8 cellular contexts compared by ENCODE assay signal in the genomic region with DNA sequence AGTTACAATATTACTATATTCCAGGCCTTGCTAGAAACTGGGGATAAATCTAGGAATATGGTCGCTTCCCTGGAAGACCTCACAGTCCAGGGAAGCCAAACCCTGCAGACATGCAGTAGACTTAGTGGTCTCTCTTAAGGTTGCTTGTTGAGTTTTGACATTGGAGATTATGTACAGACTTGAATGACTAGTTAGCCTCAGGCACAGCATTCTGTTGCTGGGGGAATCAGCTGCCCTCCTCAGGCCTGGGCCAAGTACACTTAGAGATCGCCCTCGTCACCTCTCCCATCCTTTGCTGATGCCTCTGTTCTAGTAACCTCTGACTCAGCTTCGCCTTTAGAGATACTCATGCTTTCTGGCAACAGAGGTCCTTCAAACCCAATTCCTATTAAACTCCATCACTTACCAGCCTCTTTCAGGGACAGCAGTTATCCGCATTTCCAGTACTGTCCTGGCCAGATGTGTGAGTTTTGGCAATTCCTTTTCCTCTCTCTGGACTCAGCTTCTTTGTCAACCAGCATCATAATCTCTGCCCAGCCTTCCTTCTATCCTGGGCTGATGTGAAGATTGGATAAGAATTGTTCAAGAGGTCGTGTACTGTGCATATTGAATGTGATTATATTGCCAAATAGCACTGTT. TPM values are rescaled to one million over a fixed set of nuclear protein-coding genes. Genes with fewer than 3 reads are reported as not detected.
DNase-seq lines count a peak whose midpoint lies in the region; ATAC-seq, FAIRE-seq and TF ChIP-seq lines count a peak whose summit lies in the region.

No MANE protein-coding gene starts in this region.

- H3K9me3 Mint-ChIP-seq in stimulated activated naive B cell treated with anti-CD40 and anti-IgM and Interleukin-4, amounts not matched to agents 10 μg/mL and 1 μg/mL and 100 μg/mL, for 72 hours, result no peaks in the 10 kb centered on the region

- no peak for TF ChIP-seq POLR2A in gastroesophageal sphincter (IDR thresholded peaks at IDR 0.05)

- peaks cover 16 to 17% of the 10 kb centered on the region in 2 donors for H3K4me1 Mint-ChIP-seq in stimulated activated naive B cell treated with anti-CD40 and anti-IgM and Interleukin-4, amounts not matched to agents 10 μg/mL and 1 μg/mL and 100 μg/mL, for 72 hours

- H3K27me3 Mint-ChIP-seq in stimulated activated naive B cell treated with anti-CD40 and anti-IgM and Interleukin-4, amounts not matched to agents 10 μg/mL and 1 μg/mL and 100 μg/mL, for 72 hours, result peaks cover 10 to 15% of the 10 kb centered on the region in 2 donors

- no peak for TF ChIP-seq CTCF in gastroesophageal sphincter (IDR thresholded peaks at IDR 0.05)

- peak overlapping the region; percentile 99 for H3K27ac Mint-ChIP-seq in stimulated activated naive B cell treated with anti-CD40 and anti-IgM and Interleukin-4, amounts not matched to agents 10 μg/mL and 1 μg/mL and 100 μg/mL, for 72 hours

- peaks cover 22% of the 10 kb centered on the region for H3K27me3 ChIP-seq in gastroesophageal sphincter

- no peak for TF ChIP-seq EP300 in gastroesophageal sphincter (IDR thresholded peaks at IDR 0.05)

- peaks cover 0 to 19% (median 10%) of the 10 kb centered on the region in 3 donors for H3K4me1 ChIP-seq in gastroesophageal sphincter

- peak overlapping the region; percentile 88 to 96 for H3K4me3 Mint-ChIP-seq in stimulated activated naive B cell treated with anti-CD40 and anti-IgM and Interleukin-4, amounts not matched to agents 10 μg/mL and 1 μg/mL and 100 μg/mL, for 72 hours

- WGBS in gastroesophageal sphincter (ENCODE audit: low coverage in 1 of 2), 2 donors, result 99 to 100% methylated on average over 3 to 6 of the region's 6 CpGs

- peaks cover 9 to 11% of the 10 kb centered on the region in 2 donors for H3K36me3 Mint-ChIP-seq in stimulated activated naive B cell treated with anti-CD40 and anti-IgM and Interleukin-4, amounts not matched to agents 10 μg/mL and 1 μg/mL and 100 μg/mL, for 72 hours

- peak overlapping the region; percentile 93 to 98 (median 96) for H3K27ac ChIP-seq in gastroesophageal sphincter

- DNase-seq in DMS 273 (lab: John Stamatoyannopoulos, UW; ENCODE audit: unreplicated experiment) (peak; percentile 26), DMS 273 treated with DMSO at 0.1 percent for 48 hours (lab: John Stamatoyannopoulos, UW) (no peak), T1000 (lab: John Stamatoyannopoulos, UW) (peak; percentile 57), HTR-8/SVneo (ENCODE audit: insufficient read length, low spot score) (no peak)
- no peak for DNase-seq in stimulated activated naive B cell treated with anti-CD40 and anti-IgM and Interleukin-4, amounts not matched to agents 10 μg/mL and 1 μg/mL and 100 μg/mL, for 72 hours
- DNase-seq in stimulated activated CD8-positive, alpha-beta memory T cell treated with anti-CD3 and anti-CD28 coated beads, Interleukin-4, amount 100 ng/mL, for 48 hours, result no peak

- H3K4me3 ChIP-seq in gastroesophageal sphincter, result peak overlapping the region; percentile 64 to 74

- no peak for FAIRE-seq in HTR-8/SVneo (lab: Jason Lieb, UNC)

- no peaks in the 10 kb centered on the region for H3K9me3 ChIP-seq in gastroesophageal sphincter

- ATAC-seq in gastroesophageal sphincter (no peak), HG02642 (IDR thresholded peaks at IDR 0.05; ENCODE audit: poor library complexity, unreplicated experiment) (no peak)
- no peak for ATAC-seq in stimulated activated naive B cell treated with anti-CD40 and anti-IgM and Interleukin-4, amounts not matched to agents 10 μg/mL and 1 μg/mL and 100 μg/mL, for 72 hours (replicated peaks)

- peaks cover 0 to 17% of the 10 kb centered on the region in 2 donors for H3K36me3 ChIP-seq in gastroesophageal sphincter

RNA-seq across cellular contexts. Expression of a gene that starts 0.8 kb away (rescaled TPM):
- total RNA-seq in gastroesophageal sphincter, result 10 to 100 TPM; 37.0 to 55.6 (median 39.1) TPM

RNA-seq across cellular contexts. Expression of a gene that starts 7.6 kb away (rescaled TPM):
- total RNA-seq in gastroesophageal sphincter, result not detected

RNA-seq across cellular contexts. Expression of a gene that starts 10.2 kb away (rescaled TPM):
- 100 to 1,000 TPM in 1 of 4 donors, 10 to 100 TPM in 3; 87.1 to 103 (median 98.2) TPM for total RNA-seq in gastroesophageal sphincter

RNA-seq across cellular contexts. Expression of a gene that starts 22.2 kb away (rescaled TPM):
- total RNA-seq in gastroesophageal sphincter, result under 1 TPM in 1 of 4 donors, not detected in 3; 0.96 TPM

RNA-seq across cellular contexts. Expression of a gene that starts 32.6 kb away (rescaled TPM):
- 10 to 100 TPM in 2 of 4 donors, 1 to 10 TPM in 2; 6.4 to 18.4 (median 10.7) TPM for total RNA-seq in gastroesophageal sphincter

Comparison
In these comparisons a context has a peak if more than half of its experiments do, and no peak if none do; other contexts are left out.
1. DNase-seq: peak in DMS 273 (single experiment) and T1000 (single experiment); none in DMS 273 treated with DMSO at 0.1 percent for 48 hours (single experiment), stimulated activated naive B cell treated with anti-CD40 and anti-IgM and Interleukin-4, amounts not matched to agents 10 μg/mL and 1 μg/mL and 100 μg/mL, for 72 hours (single experiment), stimulated activated CD8-positive, alpha-beta memory T cell treated with anti-CD3 and anti-CD28 coated beads, Interleukin-4, amount 100 ng/mL, for 48 hours (single experiment) and HTR-8/SVneo (single experiment).